In the genomic region with DNA sequence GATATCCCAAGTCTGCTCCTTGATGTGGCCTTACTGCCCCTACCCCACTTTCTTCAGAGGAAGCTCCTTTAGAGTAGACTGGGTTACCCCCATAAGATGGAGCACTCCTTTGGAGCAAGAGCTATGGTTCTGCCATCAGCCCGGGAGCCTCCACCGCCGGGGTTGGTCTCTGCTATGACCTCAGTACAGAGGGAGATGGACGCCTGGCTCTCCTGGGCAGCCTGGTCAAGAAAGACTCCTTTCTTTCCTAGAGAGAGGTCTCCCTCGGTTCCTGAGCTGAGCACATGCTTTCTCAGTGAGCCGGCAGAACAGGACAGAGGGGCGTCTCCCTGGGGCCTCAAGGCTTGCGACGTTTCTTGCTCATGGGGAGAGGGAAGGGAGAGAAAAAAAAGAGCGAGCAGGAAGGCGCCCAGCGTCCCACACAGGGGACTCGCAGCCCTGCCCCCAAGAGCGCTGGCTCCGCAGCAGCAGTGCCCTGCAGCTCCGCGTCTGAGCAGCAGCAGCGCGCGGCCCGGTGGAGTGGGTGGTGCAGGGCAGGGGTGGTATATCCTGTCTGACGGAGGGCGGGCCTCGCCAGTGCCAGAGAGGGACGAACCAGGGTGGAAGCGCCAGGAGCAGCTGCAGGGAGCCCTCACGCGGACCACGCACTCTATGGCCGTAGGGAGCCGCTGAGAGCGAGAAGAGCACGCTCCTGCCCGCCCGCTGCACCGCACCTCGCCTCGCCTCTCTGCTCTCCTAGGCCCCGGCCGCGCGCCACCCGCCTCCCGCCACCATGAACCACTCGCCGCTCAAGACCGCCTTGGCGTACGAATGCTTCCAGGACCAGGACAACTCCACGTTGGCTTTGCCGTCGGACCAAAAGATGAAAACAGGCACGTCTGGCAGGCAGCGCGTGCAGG, we compare ENCODE assay signal across 8 cellular contexts. TPM values are rescaled to one million over a fixed set of nuclear protein-coding genes. Genes with fewer than 3 reads are reported as not detected.
DNase-seq lines count a peak whose midpoint lies in the region; ATAC-seq, FAIRE-seq and TF ChIP-seq lines count a peak whose summit lies in the region.

A gene with protein sequence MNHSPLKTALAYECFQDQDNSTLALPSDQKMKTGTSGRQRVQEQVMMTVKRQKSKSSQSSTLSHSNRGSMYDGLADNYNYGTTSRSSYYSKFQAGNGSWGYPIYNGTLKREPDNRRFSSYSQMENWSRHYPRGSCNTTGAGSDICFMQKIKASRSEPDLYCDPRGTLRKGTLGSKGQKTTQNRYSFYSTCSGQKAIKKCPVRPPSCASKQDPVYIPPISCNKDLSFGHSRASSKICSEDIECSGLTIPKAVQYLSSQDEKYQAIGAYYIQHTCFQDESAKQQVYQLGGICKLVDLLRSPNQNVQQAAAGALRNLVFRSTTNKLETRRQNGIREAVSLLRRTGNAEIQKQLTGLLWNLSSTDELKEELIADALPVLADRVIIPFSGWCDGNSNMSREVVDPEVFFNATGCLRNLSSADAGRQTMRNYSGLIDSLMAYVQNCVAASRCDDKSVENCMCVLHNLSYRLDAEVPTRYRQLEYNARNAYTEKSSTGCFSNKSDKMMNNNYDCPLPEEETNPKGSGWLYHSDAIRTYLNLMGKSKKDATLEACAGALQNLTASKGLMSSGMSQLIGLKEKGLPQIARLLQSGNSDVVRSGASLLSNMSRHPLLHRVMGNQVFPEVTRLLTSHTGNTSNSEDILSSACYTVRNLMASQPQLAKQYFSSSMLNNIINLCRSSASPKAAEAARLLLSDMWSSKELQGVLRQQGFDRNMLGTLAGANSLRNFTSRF (plus strand): TSS at position 576 of the 899 bp plus-strand sequence. CDS start 197 bp downstream, at position 773.

- peak; percentile 84 for ATAC-seq in Panc1
- peak; percentile 89 for ATAC-seq in esophagus mucosa
- ATAC-seq in pancreas: peak; percentile 61 to 90 (median 84)
- no peak for ATAC-seq in HG03196 (IDR thresholded peaks at IDR 0.05; ENCODE audit: unreplicated experiment)
- ATAC-seq in GM19324 (IDR thresholded peaks at IDR 0.05; ENCODE audit: low FRiP score, unreplicated experiment): no peak
- no peak for ATAC-seq in GM21717 (IDR thresholded peaks at IDR 0.05; ENCODE audit: unreplicated experiment)

- no peaks in the 10 kb centered on the region for H4K20me1 ChIP-seq in BLaER1

- no peak within 1 kb of the TSS for H3K9ac ChIP-seq in BLaER1

- in situ Hi-C loops in Panc1 (cut with HindIII; ENCODE audit: low pct_unique_long_range_greater_than_20kb, low sequenced_read_pairs): no loop called here

- TF ChIP-seq CTCF in Panc1 (IDR thresholded peaks at IDR 0.05) (no peak), pancreas (IDR thresholded peaks at IDR 0.05) (no peak)

- no TSS peak for BruUV-seq in Panc1 (replicated peaks; lab: Mats Ljungman, UMichigan)

- H3K27ac ChIP-seq in BLaER1: 0 out of 2 replicates have a peak within 1 kb of the TSS, but pooled peaks have one; percentile 25
- H3K27ac ChIP-seq in Panc1 (ENCODE audit: low read length): no peak within 1 kb of the TSS
- H3K27ac ChIP-seq in pancreas: no peak within 1 kb of the TSS

- POLR2A ChIA-PET in Panc1 (lab: Charles Lee): interaction anchor here (0.5 to 0.7 kb wide), 2 partner anchors 262 to 373 kb away, joined by 3 to 5 read pairs; no protein-coding TSS in a partner anchor

- H3K36me3 ChIP-seq in BLaER1 (no peaks in the 10 kb centered on the region), Panc1 (ENCODE audit: control insufficient read depth, insufficient read depth, low read length) (no peaks in the 10 kb centered on the region), pancreas (no peaks in the 10 kb centered on the region)

- H3K9me3 ChIP-seq in BLaER1: no peaks in the 10 kb centered on the region
- H3K9me3 ChIP-seq in Panc1 (ENCODE audit: control insufficient read depth, insufficient read depth, low read depth, low read length): no peaks in the 10 kb centered on the region
- no peaks in the 10 kb centered on the region for H3K9me3 ChIP-seq in pancreas

- no peak for FAIRE-seq in pancreas (lab: Jason Lieb, UNC)

- H3K4me3 ChIP-seq in BLaER1 (peak within 1 kb of the TSS; percentile 35), Panc1 (ENCODE audit: low read depth in 2 of 2, low read length in 2 of 2) (peak within 1 kb of the TSS in 1 of 2 experiments; percentile 33; a peak in 2 of 4 replicates), pancreas (peak within 1 kb of the TSS in 2 of 4 donors; percentile 13 to 17)

- WGBS in pancreas, 2 donors: 3 to 6% methylated on average over 38 to 55 of the region's 55 CpGs

- H3K27me3 ChIP-seq in BLaER1: peaks cover 11% of the 10 kb centered on the region
- no peaks in the 10 kb centered on the region for H3K27me3 ChIP-seq in Panc1 (ENCODE audit: control insufficient read depth, insufficient read depth, low read length)
- H3K27me3 ChIP-seq in pancreas: peaks cover 0 to 9% (median 0%) of the 10 kb centered on the region in 4 donors

- CTCF ChIA-PET in Panc1 (lab: Charles Lee): no interaction called here

- DNase-seq in Panc1 (ENCODE audit: low read depth, low spot score): no peak
- peak; percentile 17 to 81 (median 44) for DNase-seq in pancreas
- no peak for DNase-seq in GF-D8 (lab: John Stamatoyannopoulos, UW)

- intact Hi-C loops in Panc1 (cut with micrococcal nuclease; ENCODE audit: unreplicated experiment): no loop called here
- intact Hi-C loops in pancreas (cut with DNase I): no loop called here

- peak within 1 kb of the TSS; percentile 82 for H3K4me2 ChIP-seq in BLaER1

- peaks cover 44% of the 10 kb centered on the region for H3K4me1 ChIP-seq in BLaER1
- H3K4me1 ChIP-seq in Panc1 (ENCODE audit: control insufficient read depth, insufficient read depth, low read length): no peaks in the 10 kb centered on the region
- no peaks in the 10 kb centered on the region for H3K4me1 ChIP-seq in pancreas

RNA-seq across cellular contexts. Expression of the gene that starts here (rescaled TPM):
- 0.44 TPM for total RNA-seq in Panc1 (2021; ENCODE audit: unreplicated experiment)
- polyA plus RNA-seq in Panc1 (2012; ENCODE audit: insufficient read length): 0.21 TPM
- 608 TPM for total RNA-seq in esophagus mucosa
- under 1 TPM in 5 of 6 donors, not detected in 1; 0.04 to 0.37 (median 0.06) TPM for total RNA-seq in pancreas
- polyA plus RNA-seq in pancreas: under 1 TPM; 0.12 to 0.15 TPM

Comparison
In these comparisons a context has a peak if more than half of its experiments do, and no peak if none do; other contexts are left out.
1. RNA of the gene that starts here (total RNA-seq): 608 TPM in esophagus mucosa (single experiment); 0.44 TPM in Panc1 (single experiment) and 0.04 to 0.37 TPM in pancreas; every median in the first group is over 100 times any median in the second.
2. Peak in ATAC-seq in Panc1; RNA of the gene not detected or under 1 TPM.
3. Peak in DNase-seq and ATAC-seq in pancreas; RNA of the gene not detected or under 1 TPM.